ENCODE assay signal across 11 cellular contexts in the genomic region with DNA sequence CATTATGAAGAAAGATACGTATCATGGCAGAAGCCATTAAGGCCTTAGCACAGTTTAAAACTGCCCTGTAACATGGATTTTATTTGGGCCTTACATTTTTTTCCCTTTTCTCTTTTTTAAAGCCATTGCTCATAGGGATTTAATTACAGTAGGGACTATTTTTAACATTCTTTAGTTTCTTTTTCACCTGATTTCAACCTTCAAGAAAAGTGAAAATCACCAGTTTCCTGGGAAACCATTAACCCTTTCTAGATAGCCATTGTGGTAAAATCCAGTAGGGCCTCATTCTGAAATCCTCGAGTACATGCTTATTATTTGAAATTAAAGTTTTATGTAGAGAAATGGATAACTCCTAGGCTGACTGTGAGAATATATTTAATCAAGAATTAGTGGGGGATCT. TPM values are rescaled to one million over a fixed set of nuclear protein-coding genes. Genes with fewer than 3 reads are reported as not detected.
A peak's percentile ranks its signal among the peaks of the same experiment; 100 is the strongest.
DNase-seq lines count a peak whose midpoint lies in the region; ATAC-seq, FAIRE-seq and TF ChIP-seq lines count a peak whose summit lies in the region.
"Had no signal": no experiment of that assay in that cellular context is flagged by ENCODE, and none has a peak within 500 bp of the region (broad histone marks: within the 10 kb centered on the region; RNA-seq: fewer than 3 reads in every experiment).

No MANE protein-coding gene starts in this region.

- peak overlapping the region; percentile 99 for H3K4me2 ChIP-seq in astrocyte (ENCODE audit: low read length)
- peak overlapping the region; percentile 98 for H3K4me2 ChIP-seq in skeletal muscle satellite cell (ENCODE audit: low read length)
- no peak overlapping the region for H3K4me2 ChIP-seq in trophoblast cell (ENCODE audit: low read length)

- no peak overlapping the region for H3K4ac ChIP-seq in trophoblast cell (ENCODE audit: low read depth, low read length)

- no peak overlapping the region for H4K8ac ChIP-seq in trophoblast cell (ENCODE audit: low read depth, low read length)

- no peak overlapping the region for H3K23ac ChIP-seq in trophoblast cell (ENCODE audit: low read length)

- no peaks in the 10 kb centered on the region for H3K27me3 Mint-ChIP-seq in astrocyte (ENCODE audit: low read depth, unreplicated experiment)

- peaks cover 82% of the 10 kb centered on the region for H3K79me2 ChIP-seq in astrocyte (ENCODE audit: insufficient read depth, low read length)
- peaks cover 14% of the 10 kb centered on the region for H3K79me2 ChIP-seq in trophoblast cell (ENCODE audit: control insufficient read depth, insufficient read depth, low read length, poor library complexity)

- H3K36me3 ChIP-seq in astrocyte (ENCODE audit: insufficient read depth, low read length) (no peaks in the 10 kb centered on the region), skeletal muscle satellite cell (ENCODE audit: insufficient read depth, low read length) (no peaks in the 10 kb centered on the region), trophoblast cell (ENCODE audit: control insufficient read depth in 1 of 2, insufficient read depth in 2 of 2, low read length in 2 of 2) (no peaks in the 10 kb centered on the region)

- H2AFZ ChIP-seq in astrocyte (ENCODE audit: low read depth, low read length) (no peak overlapping the region), trophoblast cell (ENCODE audit: insufficient read depth, low read length, poor library complexity) (no peak overlapping the region)

- no CpG with 5 or more reads among the region's 2 CpGs for WGBS in trophoblast cell (ENCODE audit: extremely low coverage, insufficient coverage, insufficient read length)

- H2BK120ac ChIP-seq in trophoblast cell (ENCODE audit: insufficient read depth, low read length, poor library complexity), result no peak overlapping the region

- ATAC-seq in GM19397 (IDR thresholded peaks at IDR 0.05; ENCODE audit: unreplicated experiment), result no peak
- ATAC-seq: activated CD4-positive, CD25-positive, alpha-beta regulatory T cell treated with anti-CD3 and anti-CD28 coated beads, Interleukin-2, amount 50 U/mL, for 24 hours had no signal

- peak overlapping the region; percentile 98 for H3K4me3 Mint-ChIP-seq in astrocyte (ENCODE audit: unreplicated experiment)

- H3K14ac ChIP-seq in trophoblast cell (ENCODE audit: low read length), result no peak overlapping the region

- H2AK5ac ChIP-seq in trophoblast cell (ENCODE audit: low read length), result no peak overlapping the region

- H2BK5ac ChIP-seq in trophoblast cell (ENCODE audit: low read depth, low read length, poor library complexity), result no peak overlapping the region

- H3K79me1 ChIP-seq in trophoblast cell (ENCODE audit: low read length), result peaks cover 14% of the 10 kb centered on the region

- DNase-seq in HFF-Myc (ENCODE audit: extremely low read depth, low read depth), result no peak
- no peak for DNase-seq in astrocyte (ENCODE audit: low read depth)
- no peak for DNase-seq in foreskin fibroblast
- no peak for DNase-seq in NCI-H1417 (lab: John Stamatoyannopoulos, UW)
- no peak for DNase-seq in trophoblast cell
- DNase-seq in middle frontal gyrus (ENCODE audit: extremely low spot score, low spot score), result no peak
- DNase-seq: activated gamma-delta T cell treated with Interleukin-2 at 50 U/mL for 16 hours, NCI-H2081 treated with DMSO at 0.1 percent for 48 hours had no signal

- H3K18ac ChIP-seq in trophoblast cell (ENCODE audit: low read length), result no peak overlapping the region

- peak overlapping the region; percentile 25 for H3K27ac ChIP-seq in astrocyte (ENCODE audit: low read depth, low read length)
- no peak overlapping the region for H3K27ac ChIP-seq in trophoblast cell (ENCODE audit: low read depth, low read length)

- H3K36me3 Mint-ChIP-seq in astrocyte (ENCODE audit: low read depth, unreplicated experiment), result no peaks in the 10 kb centered on the region

- H3K4me1 ChIP-seq in astrocyte (ENCODE audit: insufficient read depth, low read length) (peaks cover 26% of the 10 kb centered on the region), skeletal muscle satellite cell (ENCODE audit: control insufficient read depth, insufficient read depth, low read length) (peaks cover 37% of the 10 kb centered on the region), trophoblast cell (ENCODE audit: control insufficient read depth in 1 of 2, insufficient read depth in 2 of 2, low read length in 2 of 2) (peaks cover 0 to 1% of the 10 kb centered on the region in 2 experiments)

- no peaks in the 10 kb centered on the region for H3K9me3 Mint-ChIP-seq in astrocyte (ENCODE audit: unreplicated experiment)

- TF ChIP-seq CTCF in HFF-Myc (IDR thresholded peaks at IDR 0.05; ENCODE audit: low read depth, low read length, missing control alignments), result no peak
- TF ChIP-seq CTCF in astrocyte (IDR thresholded peaks at IDR 0.05; ENCODE audit: insufficient read depth, low read depth, low read length), result no peak
- no peak for TF ChIP-seq CTCF in foreskin fibroblast (IDR thresholded peaks at IDR 0.05; ENCODE audit: low read depth, low read length)

- H3K9ac ChIP-seq in astrocyte (ENCODE audit: low read length) (peak overlapping the region; percentile 89), skeletal muscle satellite cell (ENCODE audit: low read depth, low read length) (peak overlapping the region; percentile 93), trophoblast cell (ENCODE audit: low read length) (no peak overlapping the region)

- H3K4me3 ChIP-seq in HFF-Myc (replicated peaks; ENCODE audit: low read depth, low read length) (peak overlapping the region; percentile 93), astrocyte (ENCODE audit: insufficient read depth, low read depth, low read length) (peak overlapping the region; percentile 91), foreskin fibroblast (ENCODE audit: low read depth in 1 of 2, low read length in 2 of 2) (peak overlapping the region; percentile 66 to 91), skeletal muscle satellite cell (ENCODE audit: low read length) (peak overlapping the region; percentile 79), trophoblast cell (ENCODE audit: low read depth, low read length) (no peak overlapping the region)

- no peak overlapping the region for H4K91ac ChIP-seq in trophoblast cell (ENCODE audit: low read depth, low read length)

- peaks cover 19% of the 10 kb centered on the region for H3K4me1 Mint-ChIP-seq in astrocyte (ENCODE audit: low read depth, unreplicated experiment)

- H4K12ac ChIP-seq in trophoblast cell (ENCODE audit: low read depth, low read length), result no peak overlapping the region

- H4K20me1 ChIP-seq in astrocyte (ENCODE audit: insufficient read depth, low read length), result peaks cover 65% of the 10 kb centered on the region

- H2BK12ac ChIP-seq in trophoblast cell (ENCODE audit: low read length), result no peak overlapping the region

- FAIRE-seq in astrocyte (lab: Jason Lieb, UNC), result no peak

- no peaks in the 10 kb centered on the region for H3K9me3 ChIP-seq in astrocyte (ENCODE audit: insufficient read depth, low read depth, low read length)
- no peaks in the 10 kb centered on the region for H3K9me3 ChIP-seq in skeletal muscle satellite cell (replicated peaks; ENCODE audit: low read length)
- no peaks in the 10 kb centered on the region for H3K9me3 ChIP-seq in trophoblast cell (ENCODE audit: insufficient read depth, low read depth, low read length)

- no peak overlapping the region for H3K27ac Mint-ChIP-seq in astrocyte (ENCODE audit: unreplicated experiment)

- H3K27me3 ChIP-seq in astrocyte (ENCODE audit: insufficient read depth, low read length) (no peaks in the 10 kb centered on the region), skeletal muscle satellite cell (ENCODE audit: control insufficient read depth, insufficient read depth, low read length) (no peaks in the 10 kb centered on the region), trophoblast cell (ENCODE audit: insufficient read depth, low read length) (no peaks in the 10 kb centered on the region)

RNA-seq across cellular contexts. Expression of a gene that starts 3.1 kb away (rescaled TPM):
- 29.5 and 31.7 TPM in 2 replicates for total RNA-seq in astrocyte
- total RNA-seq in skeletal muscle satellite cell (2012; rRNA removed), result 42.8 and 59.1 TPM in 2 replicates
- polyA plus RNA-seq in trophoblast cell (2013), result 4.4 and 4.5 TPM in 2 replicates
